30 cellular contexts compared by ENCODE assay signal in genomic region chr16:47499700-47500264, GRCh38.
"Had no signal": no experiment of that assay in that cellular context is flagged by ENCODE, and none has a peak within 500 bp of the region (broad histone marks: within the 10 kb centered on the region; RNA-seq: fewer than 3 reads in every experiment).

No MANE protein-coding gene starts in this region.

- DNase-seq: activated CD4-positive, alpha-beta T cell treated with anti-CD3 and anti-CD28 coated beads, Interleukin-2, amount 10 ng/mL, durations not matched to agents 24 days and 14 days; activated CD4-positive, alpha-beta T cell treated with anti-CD3 and anti-CD28 coated beads, Interleukin-2, amount 50 U/mL, for 48 hours; activated CD8-positive, alpha-beta memory T cell treated with anti-CD3 and anti-CD28 coated beads, Interleukin-2, amount 50 U/mL, for 4 hours; activated CD8-positive, alpha-beta T cell treated with anti-CD3 and anti-CD28 coated beads, Interleukin-2, amount 10 ng/mL, durations not matched to agents 7 days and 5 days; activated gamma-delta T cell treated with Interleukin-2 at 50 U/mL for 16 hours; activated naive CD4-positive, alpha-beta T cell treated with anti-CD3 and anti-CD28 coated beads for 36 hours; activated T-cell treated with anti-CD3 and anti-CD28 coated beads for 4 hours; activated T-cell treated with anti-CD3 and anti-CD28 coated beads, Interleukin-2, amount 50 U/mL, for 4 hours; adrenal gland; body of pancreas; NCI-H1105; NCI-H1417 treated with DMSO at 0.1 percent for 48 hours; NCI-H1694; NCI-H1930; NCI-H2081 treated with DMSO at 0.1 percent for 48 hours; NCI-H226; NCI-H446 treated with DMSO at 0.1 percent for 48 hours; NCI-H524; NCI-H69; SHP77; SJCRH30; T1000; WERI-Rb-1 had no signal

- H3K9me3 Mint-ChIP-seq: activated naive CD4-positive, alpha-beta T cell treated with anti-CD3 and anti-CD28 coated beads for 36 hours; activated naive CD4-positive, alpha-beta T cell treated with anti-CD3 and anti-CD28 coated beads, Interleukin-2, amount 50 U/mL, for 72 hours; activated T-cell treated with anti-CD3 and anti-CD28 coated beads, Interleukin-2, amount 50 U/mL, for 4 hours; activated T-helper 1 cell treated with anti-CD3 and anti-CD28 coated beads, Interleukin-12 subunit alpha, Interleukin-12 subunit beta, Interleukin-2, Interleukin-4 antibody, amounts not matched to agents 30 ng/mL and 10 ng/mL and 1 ng/mL, durations not matched to agents 14 hours and 24 hours and 36 hours; central memory CD8-positive, alpha-beta T cell had no signal

- H3K9me3 ChIP-seq: adrenal gland, body of pancreas, breast epithelium, SJCRH30 had no signal

- H3K27ac ChIP-seq: adrenal gland, body of pancreas, breast epithelium, SJCRH30, SK-N-MC, WERI-Rb-1 had no signal

- ATAC-seq: activated CD8-positive, alpha-beta T cell treated with anti-CD3 and anti-CD28 coated beads, Interleukin-2, amount 10 ng/mL, durations not matched to agents 7 days and 5 days; activated naive CD4-positive, alpha-beta T cell treated with anti-CD3 and anti-CD28 coated beads, Interleukin-2, amount 50 U/mL, for 72 hours; activated T-cell treated with anti-CD3 and anti-CD28 coated beads, Interleukin-2, amount 50 U/mL, for 4 hours; body of pancreas; Panc1 had no signal

- H3K36me3 ChIP-seq: breast epithelium had no signal

- H3K27ac Mint-ChIP-seq: activated CD4-positive, alpha-beta T cell treated with anti-CD3 and anti-CD28 coated beads, Interleukin-2, amount 10 ng/mL, durations not matched to agents 24 days and 14 days; activated CD8-positive, alpha-beta T cell treated with anti-CD3 and anti-CD28 coated beads, Interleukin-2, amount 10 ng/mL, durations not matched to agents 7 days and 5 days; activated naive CD4-positive, alpha-beta T cell treated with anti-CD3 and anti-CD28 coated beads for 36 hours; activated naive CD4-positive, alpha-beta T cell treated with anti-CD3 and anti-CD28 coated beads, Interleukin-2, amount 50 U/mL, for 72 hours; activated T-helper 1 cell treated with anti-CD3 and anti-CD28 coated beads, Interleukin-12 subunit alpha, Interleukin-12 subunit beta, Interleukin-2, Interleukin-4 antibody, amounts not matched to agents 30 ng/mL and 10 ng/mL and 1 ng/mL, durations not matched to agents 14 hours and 24 hours and 36 hours had no signal

- H3K27me3 ChIP-seq: adrenal gland, body of pancreas, breast epithelium, SJCRH30 had no signal

- H3K4me1 ChIP-seq: body of pancreas, breast epithelium, SJCRH30 had no signal

- FAIRE-seq: astrocyte had no signal

- H3K4me1 Mint-ChIP-seq: activated CD4-positive, alpha-beta T cell treated with anti-CD3 and anti-CD28 coated beads, Interleukin-2, amount 10 ng/mL, durations not matched to agents 24 days and 14 days; central memory CD8-positive, alpha-beta T cell had no signal

- H3K27me3 Mint-ChIP-seq: activated CD4-positive, alpha-beta T cell treated with anti-CD3 and anti-CD28 coated beads, Interleukin-2, amount 10 ng/mL, durations not matched to agents 24 days and 14 days; central memory CD8-positive, alpha-beta T cell had no signal

- H3K4me3 ChIP-seq: adrenal gland, body of pancreas, breast epithelium, SJCRH30, SK-N-MC had no signal

- H3K4me3 Mint-ChIP-seq: activated CD4-positive, alpha-beta T cell treated with anti-CD3 and anti-CD28 coated beads, Interleukin-2, amount 10 ng/mL, durations not matched to agents 24 days and 14 days; activated CD8-positive, alpha-beta T cell treated with anti-CD3 and anti-CD28 coated beads, Interleukin-2, amount 10 ng/mL, durations not matched to agents 7 days and 5 days; activated naive CD4-positive, alpha-beta T cell treated with anti-CD3 and anti-CD28 coated beads for 36 hours; activated T-cell treated with anti-CD3 and anti-CD28 coated beads, Interleukin-2, amount 50 U/mL, for 4 hours; activated T-helper 1 cell treated with anti-CD3 and anti-CD28 coated beads, Interleukin-12 subunit alpha, Interleukin-12 subunit beta, Interleukin-2, Interleukin-4 antibody, amounts not matched to agents 30 ng/mL and 10 ng/mL and 1 ng/mL, durations not matched to agents 14 hours and 24 hours and 36 hours; central memory CD8-positive, alpha-beta T cell had no signal
